ENCODE assay signal across 5 cellular contexts in the genomic region with DNA sequence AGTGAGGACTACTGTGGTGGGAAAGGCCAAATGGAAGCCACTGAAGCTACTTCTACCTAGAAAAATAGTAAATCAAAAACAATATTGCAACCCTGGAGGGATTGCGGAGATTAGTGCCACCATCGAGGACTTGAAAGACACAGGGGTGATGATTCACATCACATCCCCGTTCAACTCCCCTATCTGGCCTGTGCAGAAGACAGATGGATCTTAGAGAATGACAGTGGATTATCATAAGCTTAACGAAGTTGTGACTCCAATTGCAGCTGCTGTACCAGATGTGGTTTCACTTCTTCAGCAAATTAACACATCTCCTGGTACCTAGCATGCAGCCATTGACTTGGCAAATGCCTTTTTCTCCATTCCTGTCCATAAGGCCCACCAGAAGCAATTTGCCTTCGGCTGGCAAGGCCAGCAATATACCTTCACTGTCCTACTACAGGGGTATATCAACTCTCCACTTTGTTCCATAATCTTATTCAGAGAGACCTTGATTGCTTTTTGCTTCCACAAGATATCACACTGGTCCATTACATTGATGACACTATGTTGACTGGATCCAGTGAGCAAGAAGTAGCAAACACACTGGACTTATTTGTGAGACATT. TPM values are rescaled to one million over a fixed set of nuclear protein-coding genes. Genes with fewer than 3 reads are reported as not detected.
DNase-seq lines count a peak whose midpoint lies in the region; ATAC-seq, FAIRE-seq and TF ChIP-seq lines count a peak whose summit lies in the region.
"Not testable (repeated sequence)": the region's sequence is repeated elsewhere in the genome, so short reads cannot be mapped to it uniquely, and the experiment has no call there.

No MANE protein-coding gene starts in this region.

- TF ChIP-seq POLR2A in K562 (conservative IDR thresholded peaks at IDR 0.05), result not testable (repeated sequence)

- BruUV-seq in K562 (replicated peaks; lab: Mats Ljungman, UMichigan), result not testable (repeated sequence)

- not testable (repeated sequence) for H2AFZ ChIP-seq in K562 (ENCODE audit: low read depth, low read length)

- H3K9me3 ChIP-seq in HEK293 (ENCODE audit: control insufficient read depth, insufficient read depth, low read depth, low read length); K562 (replicated peaks; ENCODE audit: control insufficient read depth, insufficient read depth, low read depth, low read length): not testable (repeated sequence)

- H4K20me1 ChIP-seq in K562 (replicated peaks; ENCODE audit: control insufficient read depth, insufficient read depth, low read length), result not testable (repeated sequence)

- H3K27ac ChIP-seq in HEK293 (ENCODE audit: extremely low read depth, low read depth, low read length); K562 (ENCODE audit: extremely low read depth, low read depth, low read length): not testable (repeated sequence)

- CTCF ChIA-PET in HEK293 (lab: Yijun Ruan, JAX); K562 (lab: Yijun Ruan, JAX; ENCODE audit: low intra/inter-chr PET ratio): not testable (repeated sequence)

- DNase-seq in MV-4-11 (lab: John Stamatoyannopoulos, UW) (peak; percentile 83), NCI-H524 treated with DMSO at 0.1 percent for 48 hours (lab: John Stamatoyannopoulos, UW) (peak; percentile 18), NCI-H82 treated with DMSO at 0.1 percent for 48 hours (lab: John Stamatoyannopoulos, UW; ENCODE audit: unreplicated experiment) (peak; percentile 22)
- not testable (repeated sequence) for DNase-seq in K562 (ENCODE audit: extremely low read depth in 1 of 4, low spot score in 3 of 4)

- not testable (repeated sequence) for H3K4me2 ChIP-seq in K562 (ENCODE audit: insufficient read depth, low read length)

- TF ChIP-seq RAD21 in K562 (CRISPR knock-in tag; conservative IDR thresholded peaks at IDR 0.05 in 1 of 2, IDR thresholded peaks at IDR 0.05 in 1 of 2), result not testable (repeated sequence)

- H3K27me3 ChIP-seq in K562 (ENCODE audit: control insufficient read depth in 2 of 2, insufficient read depth in 2 of 2, low read length in 2 of 2), result not testable (repeated sequence)

- FAIRE-seq in K562 (lab: Jason Lieb, UNC), result not testable (repeated sequence)

- intact Hi-C loops in K562 (cut with micrococcal nuclease), result not testable (repeated sequence)

- not testable (repeated sequence) for TF ChIP-seq EP300 in K562 (IDR thresholded peaks at IDR 0.05; ENCODE audit: low read length)

- in situ Hi-C loops in K562 (cut with MboI), result not testable (repeated sequence)

- H3K9me1 ChIP-seq in K562 (ENCODE audit: control insufficient read depth, insufficient read depth, low read length), result not testable (repeated sequence)

- not testable (repeated sequence) for H3K79me2 ChIP-seq in K562 (ENCODE audit: control insufficient read depth, insufficient read depth, low read length)

- 0% methylated on average over 5 of the region's 5 CpGs for WGBS in K562 (ENCODE audit: insufficient coverage, low coverage, missing lambda C conversion rate)

- not testable (repeated sequence) for ATAC-seq in K562

- H3K4me1 ChIP-seq in HEK293 (ENCODE audit: control insufficient read depth, insufficient read depth, low read length); K562 (replicated peaks in 1 of 2; ENCODE audit: control insufficient read depth in 2 of 2, insufficient read depth in 2 of 2, low read length in 2 of 2): not testable (repeated sequence)

- not testable (repeated sequence) for H3K4me3 ChIP-seq in HEK293 (ENCODE audit: low read depth, low read length); K562

- TF ChIP-seq CTCF in HEK293 (tag by site-specific recombination; IDR thresholded peaks at IDR 0.05); K562 (IDR thresholded peaks at IDR 0.05 in 2 of 3, conservative IDR thresholded peaks at IDR 0.05 in 1 of 3; ENCODE audit: insufficient read depth in 2 of 3, low read depth in 1 of 3, low read length in 3 of 3): not testable (repeated sequence)

- not testable (repeated sequence) for H3K9ac ChIP-seq in K562 (ENCODE audit: insufficient read depth in 1 of 2, low read depth in 2 of 2, low read length in 2 of 2)

- H3K36me3 ChIP-seq in HEK293 (ENCODE audit: control insufficient read depth in 2 of 2, insufficient read depth in 1 of 2, low read length in 2 of 2); K562 (ENCODE audit: control insufficient read depth, insufficient read depth, low read length): not testable (repeated sequence)

- POLR2A ChIA-PET in HEK293 (lab: Yijun Ruan, JAX), result not testable (repeated sequence)
- POLR2A ChIA-PET in K562 (lab: Yijun Ruan, JAX), result interaction anchor here (1.8 kb wide), 1 partner anchor 11 kb away, joined by 4 read pairs; no protein-coding TSS in a partner anchor

TF ChIP-seq in HEK293, 187 proteins besides CTCF, POLR2A, EP300 and RAD21:
- TF ChIP-seq ZNF157 (tag by site-specific recombination; IDR thresholded peaks at IDR 0.05), result peak; percentile 94

TF ChIP-seq in K562, 482 proteins besides CTCF, POLR2A, EP300 and RAD21:
- TF ChIP-seq CBFA2T2 (conservative IDR thresholded peaks at IDR 0.05) (peak; percentile 36; the same call in 1 of the 2 replicates), TCF3 (CRISPR knock-in tag; IDR thresholded peaks at IDR 0.05) (peak; percentile 81), CBFA2T3 (IDR thresholded peaks at IDR 0.05) (peak; percentile 44; the same call in 1 of the 2 replicates)
- TF ChIP-seq, protein P1, sequence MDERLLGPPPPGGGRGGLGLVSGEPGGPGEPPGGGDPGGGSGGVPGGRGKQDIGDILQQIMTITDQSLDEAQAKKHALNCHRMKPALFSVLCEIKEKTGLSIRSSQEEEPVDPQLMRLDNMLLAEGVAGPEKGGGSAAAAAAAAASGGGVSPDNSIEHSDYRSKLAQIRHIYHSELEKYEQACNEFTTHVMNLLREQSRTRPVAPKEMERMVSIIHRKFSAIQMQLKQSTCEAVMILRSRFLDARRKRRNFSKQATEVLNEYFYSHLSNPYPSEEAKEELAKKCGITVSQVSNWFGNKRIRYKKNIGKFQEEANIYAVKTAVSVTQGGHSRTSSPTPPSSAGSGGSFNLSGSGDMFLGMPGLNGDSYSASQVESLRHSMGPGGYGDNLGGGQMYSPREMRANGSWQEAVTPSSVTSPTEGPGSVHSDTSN (CRISPR knock-in tag; IDR thresholded peaks at IDR 0.05; ENCODE audit: low read depth), result not testable (repeated sequence)
- TF ChIP-seq, protein P1 (tag; conservative IDR thresholded peaks at IDR 0.05; ENCODE audit: low read depth), result peak; percentile 55

RNA-seq across cellular contexts. Expression of a gene that starts 54.7 kb away (rescaled TPM):
- 2.6 and 12.8 TPM in 2 replicates for total RNA-seq in K562 (2011; cell fraction: chromatin; rRNA removed; ENCODE audit: low replicate concordance)
- total RNA-seq in K562 (2011; cell fraction: nucleolus; rRNA removed), result 0.67 and 1.8 TPM in 2 replicates
- total RNA-seq in K562 (2011; cell fraction: nucleoplasm; rRNA removed), result 2.0 and 4.1 TPM in 2 replicates
- total RNA-seq in K562 (2014; rRNA removed), result 0.95 and 1.0 TPM in 2 replicates
- 2.1 and 2.2 TPM in 2 replicates for total RNA-seq in K562 (2014; rRNA removed; fragmentation: Illumina TruSeq; extraction: Trizol)
- total RNA-seq in K562 (2015; rRNA removed; fragmentation: Illumina TruSeq; extraction: Trizol), result 2.1 and 2.5 TPM in 2 replicates
- total RNA-seq in K562 (2021), result 2.9 and 3.3 TPM in 2 replicates
- 0.99 and 1.1 TPM in 2 replicates for polyA plus RNA-seq in K562 (2011; rRNA removed)
- 0.24 and 0.93 TPM in 2 replicates for polyA plus RNA-seq in K562 (2011; cell fraction: cytosol; rRNA removed)
- 1.0 and 1.7 TPM in 2 replicates for polyA plus RNA-seq in K562 (2011; cell fraction: nucleus; rRNA removed)
- polyA plus RNA-seq in K562 (2012), result 0.73 and 1.5 TPM in 2 replicates
- polyA plus RNA-seq in K562 (2014; fragmentation: Illumina TruSeq; extraction: Trizol), result 0.88 and 0.96 TPM in 2 replicates
- under 1 TPM; 0.21 to 0.44 TPM for polyA plus RNA-seq in K562 (2014; fragmentation: Nextera tagmentation; extraction: Ambion mirVana)
- 0.49 and 0.74 TPM in 2 replicates for polyA plus RNA-seq in K562 (2014; rRNA removed)
- polyA minus RNA-seq in K562 (2011; rRNA and poly(A)+ RNA removed), result 3.8 and 5.3 TPM in 2 replicates
- 0.95 and 1.0 TPM in 2 replicates for polyA minus RNA-seq in K562 (2011; cell fraction: cytosol; rRNA and poly(A)+ RNA removed)
- polyA minus RNA-seq in K562 (2011; cell fraction: nucleus; rRNA and poly(A)+ RNA removed), result 2.7 and 4.4 TPM in 2 replicates
